In genomic region chr7:55172881-55173609, GRCh38 we compare ENCODE assay signal across 20 cellular contexts.
"Had no signal": no experiment of that assay in that cellular context is flagged by ENCODE, and none has a peak within 500 bp of the region (broad histone marks: within the 10 kb centered on the region; RNA-seq: fewer than 3 reads in every experiment).

No MANE protein-coding gene starts in this region.

- H3K36me3 Mint-ChIP-seq: memory B cell; natural killer cell treated with Interleukin-12 subunit alpha and Interleukin-12 subunit beta and Interleukin-15 and Interleukin-18, amount 100 ng/mL, for 72 hours had no signal

- ATAC-seq: gastrocnemius medialis; left lung; lower lobe of right lung; natural killer cell treated with Interleukin-12 subunit alpha and Interleukin-12 subunit beta and Interleukin-15 and Interleukin-18, amount 100 ng/mL, for 72 hours; psoas muscle; right lobe of liver had no signal

- DNase-seq: effector CD4-positive, alpha-beta T cell; endodermal cell; gastrocnemius medialis; glutamatergic neuron; islet precursor cell; left lung; lower lobe of right lung; midbrain; occipital lobe; retina; right lobe of liver; stimulated activated CD4-positive, alpha-beta T cell treated with anti-CD3 and anti-CD28 coated beads, Interleukin-12 subunit alpha, Interleukin-12 subunit beta, amount 100 ng/mL, for 4 hours; stimulated activated naive CD4-positive, alpha-beta T cell treated with Interleukin-2 at 50 U/mL for 16 hours; trophoblast cell; uterus had no signal

- H3K9me3 Mint-ChIP-seq: endodermal cell; memory B cell; natural killer cell treated with Interleukin-12 subunit alpha and Interleukin-12 subunit beta and Interleukin-15 and Interleukin-18, amount 100 ng/mL, for 72 hours; neural progenitor cell had no signal

- H3K4me3 Mint-ChIP-seq: endodermal cell; memory B cell; natural killer cell treated with Interleukin-12 subunit alpha and Interleukin-12 subunit beta and Interleukin-15 and Interleukin-18, amount 100 ng/mL, for 72 hours; neural progenitor cell had no signal

- H3K4me1 Mint-ChIP-seq: endodermal cell, memory B cell had no signal

- H3K27ac Mint-ChIP-seq: endodermal cell; memory B cell; natural killer cell treated with Interleukin-12 subunit alpha and Interleukin-12 subunit beta and Interleukin-15 and Interleukin-18, amount 100 ng/mL, for 72 hours; neural progenitor cell had no signal

- FAIRE-seq: endothelial cell of umbilical vein had no signal
